Comparison of ENCODE assay signal across 20 cellular contexts in the genomic region with DNA sequence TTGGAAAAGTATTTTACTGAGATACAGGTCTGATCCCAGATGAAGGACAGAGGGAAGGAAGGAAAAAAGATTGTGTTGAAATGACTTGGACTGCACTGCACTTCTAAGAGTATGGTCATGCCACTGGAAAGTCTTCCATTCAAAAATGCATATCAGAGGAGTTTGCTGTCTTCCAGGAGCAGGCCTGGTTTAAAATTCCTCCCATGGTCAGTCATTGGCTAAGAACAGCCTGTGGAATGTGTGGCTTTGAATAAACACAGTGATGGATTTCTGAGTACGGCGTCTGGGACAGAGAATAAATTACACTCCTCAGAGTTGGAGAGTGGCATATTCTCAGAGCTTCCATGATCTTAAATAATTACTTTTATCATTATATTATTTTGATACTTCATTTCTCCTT.
DNase-seq lines count a peak whose midpoint lies in the region; TF ChIP-seq lines count a peak whose summit lies in the region.
"Had no signal": no experiment of that assay in that cellular context is flagged by ENCODE, and none has a peak within 500 bp of the region (broad histone marks: within the 10 kb centered on the region; RNA-seq: fewer than 3 reads in every experiment).

No MANE protein-coding gene starts in this region.

- H3K4me3 ChIP-seq in choroid plexus epithelial cell (ENCODE audit: low read depth, low read length), result no peak overlapping the region
- H3K4me3 ChIP-seq: right lobe of liver, SJCRH30, transverse colon had no signal

- in situ Hi-C loops in GM13977 (cut with MboI; ENCODE audit: low pct_unique_long_range_greater_than_20kb, low sequenced_read_pairs, unreplicated experiment), result no loop called here

- TF ChIP-seq CTCF in choroid plexus epithelial cell (conservative IDR thresholded peaks at IDR 0.05; ENCODE audit: low read depth, low read length) (no peak), GM13977 (IDR thresholded peaks at IDR 0.05; ENCODE audit: extremely low read depth, insufficient read depth, missing control alignments) (no peak)

- peak; percentile 4 for DNase-seq in AG08396 (ENCODE audit: low spot score)
- DNase-seq in LHCN-M2 (ENCODE audit: low read depth), result peak; percentile 3
- DNase-seq in choroid plexus epithelial cell (ENCODE audit: low read depth), result peak; percentile 41
- peak; percentile 3 for DNase-seq in left kidney (ENCODE audit: low read depth, low spot score)
- DNase-seq in 8988T, result no peak
- no peak for DNase-seq in activated CD8-positive, alpha-beta memory T cell treated with anti-CD3 and anti-CD28 coated beads for 24 hours
- DNase-seq in GM13977 (ENCODE audit: low spot score), result no peak
- no peak for DNase-seq in NCI-H69 (lab: John Stamatoyannopoulos, UW)
- DNase-seq: activated B cell treated with CpG ODN at 0.5 μM for 24 hours; activated naive CD8-positive, alpha-beta T cell treated with anti-CD3 and anti-CD28 coated beads, Interleukin-2, amount 10 ng/mL, durations not matched to agents 7 days and 5 days; central memory CD4-positive, alpha-beta T cell; NCI-H1105; NCI-H2107; NCI-H774; OCI-M1; right lobe of liver; stimulated activated CD4-positive, alpha-beta T cell treated with anti-CD3 and anti-CD28 coated beads, Interleukin-1b, Interleukin-23, amount 100 ng/mL, for 48 hours; stimulated activated naive CD8-positive, alpha-beta T cell treated with anti-CD3 and anti-CD28 coated beads, Interleukin-15, Interleukin-2, amounts not matched to agents 100 U/mL and 50 U/mL, for 24 hours; transverse colon had no signal

Comparison
In these comparisons a context has a peak if more than half of its experiments do, and no peak if none do; other contexts are left out.
1. DNase-seq: peak in AG08396 (single experiment), LHCN-M2 (single experiment), choroid plexus epithelial cell (single experiment) and left kidney (single experiment); none in 8988T (single experiment), activated CD8-positive, alpha-beta memory T cell treated with anti-CD3 and anti-CD28 coated beads for 24 hours (single experiment), GM13977 (single experiment) and NCI-H69 (single experiment).